Comparison of ENCODE assay signal across 8 cellular contexts in genomic region chr20:41619360-41620115, GRCh38. TPM values are rescaled to one million over a fixed set of nuclear protein-coding genes. Genes with fewer than 3 reads are reported as not detected.
DNase-seq lines count a peak whose midpoint lies in the region; ATAC-seq and TF ChIP-seq lines count a peak whose summit lies in the region.

No MANE protein-coding gene starts in this region.

- no peaks in the 10 kb centered on the region for H3K27me3 ChIP-seq in CD4-positive, alpha-beta T cell (ENCODE audit: control insufficient read depth, insufficient read depth, low read length)
- H3K27me3 ChIP-seq in IMR-90 (ENCODE audit: control insufficient read depth, insufficient read depth, low read length) (peaks cover 8% of the 10 kb centered on the region), ascending aorta (no peaks in the 10 kb centered on the region)
- H3K27me3 ChIP-seq in naive thymus-derived CD4-positive, alpha-beta T cell (ENCODE audit: control insufficient read depth in 2 of 2, insufficient read depth in 2 of 2, low read length in 2 of 2): no peaks in the 10 kb centered on the region

- no peak overlapping the region for H3K23ac ChIP-seq in IMR-90 (ENCODE audit: low read depth, low read length)

- no peaks in the 10 kb centered on the region for H3K9me1 ChIP-seq in IMR-90 (ENCODE audit: insufficient read depth, low read length)

- POLR2A ChIA-PET in CD4-positive, alpha-beta T cell (lab: Charles Lee): interaction anchor here (1.1 to 3.5 kb wide), 2 partner anchors 61 to 73 kb away, joined by 3 to 78 read pairs; no protein-coding TSS in a partner anchor
- POLR2A ChIA-PET in IMR-90 (lab: Charles Lee; ENCODE audit: unreplicated experiment): interaction anchor here (0.6 kb wide), 1 partner anchor 39 kb away, joined by 3 read pairs; no protein-coding TSS in a partner anchor
- POLR2A ChIA-PET in naive thymus-derived CD4-positive, alpha-beta T cell (lab: Charles Lee): interaction anchor here (0.8 to 5.2 kb wide), 3 partner anchors 9 to 96 kb away, joined by 3 to 60 read pairs (median 3); no protein-coding TSS in a partner anchor

- ATAC-seq in CD4-positive, alpha-beta T cell (ENCODE audit: poor library complexity): no peak
- ATAC-seq in IMR-90 (ENCODE audit: low read depth) (no peak), HG03571 (IDR thresholded peaks at IDR 0.05; ENCODE audit: unreplicated experiment) (no peak)
- ATAC-seq in naive thymus-derived CD4-positive, alpha-beta T cell: no peak

- H3K4me3 ChIP-seq in IMR-90 (ENCODE audit: insufficient read depth, low read depth, low read length) (no peak overlapping the region), ascending aorta (peak overlapping the region in 1 of 2 donors; percentile 82), coronary artery (no peak overlapping the region)
- H3K4me3 ChIP-seq in naive thymus-derived CD4-positive, alpha-beta T cell (ENCODE audit: low read length): no peak overlapping the region

- TF ChIP-seq RAD21 in IMR-90 (IDR thresholded peaks at IDR 0.05; ENCODE audit: low read length): no peak

- H3K14ac ChIP-seq in IMR-90 (replicated peaks; ENCODE audit: low read depth, low read length): no peak overlapping the region

- H3K9ac ChIP-seq in IMR-90 (ENCODE audit: low read depth, low read length): no peak overlapping the region

- no peak overlapping the region for H3K27ac ChIP-seq in CD4-positive, alpha-beta T cell (ENCODE audit: low read depth, low read length)
- H3K27ac ChIP-seq in IMR-90 (ENCODE audit: insufficient read depth, low read length): no peak overlapping the region
- H3K27ac ChIP-seq in ascending aorta: peak overlapping the region; percentile 46 to 79
- H3K27ac ChIP-seq in naive thymus-derived CD4-positive, alpha-beta T cell (ENCODE audit: low read depth, low read length): peak overlapping the region; percentile 67
- H3K27ac ChIP-seq in coronary artery: no peak overlapping the region

- no peak overlapping the region for H4K5ac ChIP-seq in IMR-90 (ENCODE audit: low read depth, low read length)

- H3K36me3 Mint-ChIP-seq in CD4-positive, alpha-beta T cell (ENCODE audit: low read depth): peaks cover 11% of the 10 kb centered on the region
- H3K36me3 Mint-ChIP-seq in naive thymus-derived CD4-positive, alpha-beta T cell: no peaks in the 10 kb centered on the region

- no peak overlapping the region for H3K18ac ChIP-seq in IMR-90 (ENCODE audit: low read depth, low read length)

- peak overlapping the region; percentile 80; the same call in 1 of the 2 replicates for H3K4me2 ChIP-seq in IMR-90 (ENCODE audit: low read depth, low read length)

- no peak overlapping the region for H3K56ac ChIP-seq in IMR-90 (ENCODE audit: extremely low read depth, insufficient read depth, low read length)

- intact Hi-C loops in CD4-positive, alpha-beta T cell (cut with DNase I, micrococcal nuclease): loop anchor here (2.0 to 10.0 kb wide), 6 partner anchors 73 to 1835 kb away; partner anchors contain the start of genes SRSF6 (in 1 of the 2), TOP1 (in 1 of the 2) and ZHX3 (in 1 of the 2)
- intact Hi-C loops in IMR-90 (cut with micrococcal nuclease) (loop anchor here (5.0 kb wide), 3 partner anchors 122 to 192 kb away; no protein-coding TSS in a partner anchor), ascending aorta (cut with DNase I) (loop anchor here (2.0 to 10.0 kb wide), 5 partner anchors 73 to 1838 kb away; partner anchors contain the start of genes PLCG1 and SRSF6)
- intact Hi-C loops in naive thymus-derived CD4-positive, alpha-beta T cell (cut with micrococcal nuclease): loop anchor here (2.0 to 5.0 kb wide), 5 partner anchors 139 to 1973 kb away; partner anchors contain the start of genes PLCG1 (in 2 of the 2), IFT52 (in 1 of the 2) and SRSF6 (in 1 of the 2)

- DNase-seq in CD4-positive, alpha-beta T cell: no peak
- DNase-seq in IMR-90 (peak; percentile 28), ascending aorta (ENCODE audit: low spot score in 2 of 2) (no peak), AML-193 (lab: John Stamatoyannopoulos, UW) (no peak), coronary artery (ENCODE audit: low spot score) (no peak), dermis blood vessel endothelial cell (no peak)
- DNase-seq in naive thymus-derived CD4-positive, alpha-beta T cell: no peak

- no peak overlapping the region for H2AK9ac ChIP-seq in IMR-90 (replicated peaks; ENCODE audit: low read depth, low read length, poor library complexity)

- H3K79me1 ChIP-seq in IMR-90 (ENCODE audit: low read depth in 1 of 2, low read length in 2 of 2): peaks cover 12 to 27% of the 10 kb centered on the region in 2 experiments; a peak in 3 of 4 replicates

- no peak overlapping the region for H3K4ac ChIP-seq in IMR-90 (ENCODE audit: low read depth, low read length)

- H4K8ac ChIP-seq in IMR-90 (ENCODE audit: low read depth in 2 of 2, low read length in 2 of 2): peak overlapping the region in 1 of 2 experiments; percentile 39; a peak in 1 of 4 replicates

- no peak for TF ChIP-seq POLR2A in IMR-90 (IDR thresholded peaks at IDR 0.05; ENCODE audit: low read depth, low read length)

- no peaks in the 10 kb centered on the region for H3K9me3 ChIP-seq in CD4-positive, alpha-beta T cell (ENCODE audit: control insufficient read depth, low read length)
- H3K9me3 ChIP-seq in IMR-90 (ENCODE audit: control insufficient read depth, insufficient read depth, low read length): no peaks in the 10 kb centered on the region
- no peaks in the 10 kb centered on the region for H3K9me3 ChIP-seq in ascending aorta
- H3K9me3 ChIP-seq in naive thymus-derived CD4-positive, alpha-beta T cell (ENCODE audit: control insufficient read depth in 2 of 3, low read length in 3 of 3): no peaks in the 10 kb centered on the region

- no peak for TF ChIP-seq CTCF in CD4-positive, alpha-beta T cell (IDR thresholded peaks at IDR 0.05)
- TF ChIP-seq CTCF in IMR-90 (conservative IDR thresholded peaks at IDR 0.05; ENCODE audit: low read depth, low read length) (no peak), ascending aorta (IDR thresholded peaks at IDR 0.05) (no peak), coronary artery (IDR thresholded peaks at IDR 0.05) (no peak)

- H2BK5ac ChIP-seq in IMR-90 (ENCODE audit: low read depth, low read length, poor library complexity, severe bottlenecking): no peak overlapping the region

- peaks cover 4% of the 10 kb centered on the region for H3K4me1 ChIP-seq in IMR-90 (ENCODE audit: control insufficient read depth, insufficient read depth, low read length)
- H3K4me1 ChIP-seq in ascending aorta: peaks cover 2 to 21% of the 10 kb centered on the region in 2 donors
- H3K4me1 ChIP-seq in naive thymus-derived CD4-positive, alpha-beta T cell (ENCODE audit: control insufficient read depth in 2 of 2, insufficient read depth in 2 of 2, low read length in 2 of 2): peaks cover 21 to 27% of the 10 kb centered on the region in 2 donors

- H4K91ac ChIP-seq in IMR-90 (ENCODE audit: insufficient read depth, low read depth, low read length): no peak overlapping the region

- peak overlapping the region; percentile 93 for H3K27ac Mint-ChIP-seq in CD4-positive, alpha-beta T cell
- H3K27ac Mint-ChIP-seq in naive thymus-derived CD4-positive, alpha-beta T cell: peak overlapping the region in 8 of 9 donors; percentile 25 to 88 (median 78)

- peaks cover 28% of the 10 kb centered on the region; the same call in 1 of the 2 replicates for H4K20me1 ChIP-seq in IMR-90 (ENCODE audit: insufficient read depth, low read length)

- H3K4me1 Mint-ChIP-seq in CD4-positive, alpha-beta T cell (ENCODE audit: low read depth): peaks cover 41% of the 10 kb centered on the region
- H3K4me1 Mint-ChIP-seq in naive thymus-derived CD4-positive, alpha-beta T cell: peaks cover 31 to 41% (median 40%) of the 10 kb centered on the region in 7 donors

- no peaks in the 10 kb centered on the region for H3K9me3 Mint-ChIP-seq in CD4-positive, alpha-beta T cell
- H3K9me3 Mint-ChIP-seq in naive thymus-derived CD4-positive, alpha-beta T cell: no peaks in the 10 kb centered on the region

- H3K4me3 Mint-ChIP-seq in CD4-positive, alpha-beta T cell: peak overlapping the region; percentile 85
- H3K4me3 Mint-ChIP-seq in naive thymus-derived CD4-positive, alpha-beta T cell: peak overlapping the region; percentile 74 to 97 (median 86)

- H2BK120ac ChIP-seq in IMR-90 (ENCODE audit: low read depth, low read length): no peak overlapping the region

- 60% methylated on average over 2 of the region's 5 CpGs; no CpG with 5 or more reads in 1 of the 2 experiments for WGBS in IMR-90 (ENCODE audit: extremely low coverage in 2 of 2, insufficient read length in 1 of 2), 2 experiments

- dilution Hi-C loops in IMR-90 (cut with HindIII; ENCODE audit: low sequenced_read_pairs, unreplicated experiment): no loop called here

- CTCF ChIA-PET in CD4-positive, alpha-beta T cell (lab: Charles Lee): interaction anchor here (1.7 kb wide), 1 partner anchor 74 kb away, joined by 4 read pairs; no protein-coding TSS in a partner anchor
- CTCF ChIA-PET in IMR-90 (lab: Yijun Ruan, JAX): no interaction called here
- CTCF ChIA-PET in naive thymus-derived CD4-positive, alpha-beta T cell (lab: Charles Lee): no interaction called here

- no peak overlapping the region for H2AK5ac ChIP-seq in IMR-90 (ENCODE audit: low read depth, low read length)

- H3K27me3 Mint-ChIP-seq in CD4-positive, alpha-beta T cell: no peaks in the 10 kb centered on the region
- peaks cover 0 to 18% (median 0%) of the 10 kb centered on the region in 5 donors for H3K27me3 Mint-ChIP-seq in naive thymus-derived CD4-positive, alpha-beta T cell

- H3K36me3 ChIP-seq in IMR-90 (ENCODE audit: control insufficient read depth, insufficient read depth, low read length): no peaks in the 10 kb centered on the region
- H3K36me3 ChIP-seq in ascending aorta: no peaks in the 10 kb centered on the region
- H3K36me3 ChIP-seq in naive thymus-derived CD4-positive, alpha-beta T cell (ENCODE audit: control insufficient read depth in 2 of 3, insufficient read depth in 3 of 3, low read length in 3 of 3): no peaks in the 10 kb centered on the region

- no peak overlapping the region for H2AFZ ChIP-seq in IMR-90 (replicated peaks; ENCODE audit: low read length, poor library complexity)

- in situ Hi-C loops in IMR-90 (cut with MboI; ENCODE audit: low sequenced_read_pairs): loop anchor here (25.0 kb wide), 2 partner anchors 457 to 657 kb away; no protein-coding TSS in a partner anchor

- H2BK15ac ChIP-seq in IMR-90 (ENCODE audit: low read depth, low read length): no peak overlapping the region

- BruUV-seq in IMR-90 (replicated peaks; lab: Mats Ljungman, UMichigan): no TSS peak

- H2BK20ac ChIP-seq in IMR-90 (ENCODE audit: low read depth, low read length): no peak overlapping the region

TF ChIP-seq in IMR-90, 13 proteins besides CTCF, POLR2A, EP300 and RAD21 (continues in another document):
- TF ChIP-seq SMC3 (IDR thresholded peaks at IDR 0.05; ENCODE audit: low read depth, low read length) (no peak), MAZ (IDR thresholded peaks at IDR 0.05; ENCODE audit: borderline replicate concordance, low read depth, low read length) (no peak)

RNA-seq across cellular contexts. Expression of gene CHD6, which starts 1.4 kb away (rescaled TPM):
- total RNA-seq in CD4-positive, alpha-beta T cell: 100 to 1,000 TPM; 114 to 126 TPM
- total RNA-seq in IMR-90 (2012; rRNA removed) (26.7 and 31.7 TPM in 2 replicates), ascending aorta (42.9 TPM), dermis blood vessel endothelial cell (30.0 and 35.6 TPM in 2 replicates)
- 7.9 and 8.8 TPM in 2 replicates for polyA plus RNA-seq in IMR-90 (2012; rRNA removed)
- 2.2 and 2.4 TPM in 2 replicates for polyA plus RNA-seq in IMR-90 (2012; cell fraction: cytosol; rRNA removed)
- polyA plus RNA-seq in IMR-90 (2012; cell fraction: nucleus; rRNA removed; ENCODE audit: low replicate concordance): 17.0 and 37.4 TPM in 2 replicates
- 100 to 1,000 TPM in 3 of 5 experiments, 10 to 100 TPM in 2; 46.3 to 132 (median 109) TPM for total RNA-seq in naive thymus-derived CD4-positive, alpha-beta T cell
- 10 to 100 TPM; 63.5 to 79.3 TPM for polyA plus RNA-seq in naive thymus-derived CD4-positive, alpha-beta T cell

Comparison
In these comparisons a context has a peak if more than half of its experiments do, and no peak if none do; other contexts are left out.
1. H3K27ac ChIP-seq: peak in ascending aorta (2 of 2) and naive thymus-derived CD4-positive, alpha-beta T cell (single experiment); none in CD4-positive, alpha-beta T cell (single experiment), IMR-90 (single experiment) and coronary artery (0 of 2).